1 cellular context compared by ENCODE assay signal in genomic region chr7:95397381-95397780, GRCh38.
TF ChIP-seq lines count a peak whose summit lies in the region.

No MANE protein-coding gene starts in this region.

TF ChIP-seq in GM23338, 12 proteins besides CTCF, POLR2A, EP300 and RAD21 (continued from another document):
- TF ChIP-seq ZNF462 (CRISPR knock-in tag; IDR thresholded peaks at IDR 0.05), result no peak
- TF ChIP-seq ZNF114 (CRISPR knock-in tag; IDR thresholded peaks at IDR 0.05), result no peak
- TF ChIP-seq EZH2 (IDR thresholded peaks at IDR 0.05; ENCODE audit: low read depth, unreplicated experiment), result no peak
- TF ChIP-seq STAT1 (IDR thresholded peaks at IDR 0.05; ENCODE audit: unreplicated experiment), result no peak
- TF ChIP-seq POLR2AphosphoS5 (IDR thresholded peaks at IDR 0.05; ENCODE audit: low read depth), result no peak
